Comparison of ENCODE assay signal across 14 cellular contexts in the genomic region with DNA sequence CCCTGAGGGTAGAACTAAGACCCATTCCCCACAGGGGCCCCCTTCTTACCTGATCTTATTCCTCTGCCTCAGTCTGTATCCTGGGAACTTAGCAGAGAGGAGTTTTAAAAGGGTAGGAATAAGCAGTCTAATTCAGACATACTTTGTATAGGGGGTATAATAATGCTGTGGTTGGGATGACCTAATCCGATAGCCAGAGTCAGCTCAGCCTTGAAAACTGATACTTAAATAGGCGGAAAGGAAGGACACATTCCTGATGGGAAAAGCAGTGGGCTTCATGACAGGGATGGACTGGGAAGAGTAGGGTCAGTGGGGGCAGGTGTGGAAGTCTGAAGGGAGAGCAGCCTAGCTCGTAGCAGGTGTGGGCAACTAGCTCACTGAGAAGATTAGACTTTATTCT. TPM values are rescaled to one million over a fixed set of nuclear protein-coding genes. Genes with fewer than 3 reads are reported as not detected.
DNase-seq lines count a peak whose midpoint lies in the region; ATAC-seq and TF ChIP-seq lines count a peak whose summit lies in the region.
"Had no signal": no experiment of that assay in that cellular context is flagged by ENCODE, and none has a peak within 500 bp of the region (broad histone marks: within the 10 kb centered on the region; RNA-seq: fewer than 3 reads in every experiment).

No MANE protein-coding gene starts in this region.

- H3K36me3 ChIP-seq in heart right ventricle (peaks cover 3 to 78% (median 41%) of the 10 kb centered on the region in 9 donors), psoas muscle (ENCODE audit: insufficient read depth in 1 of 2, low read depth in 1 of 2) (peaks cover 14 to 44% of the 10 kb centered on the region in 2 donors)
- H3K36me3 ChIP-seq in CD8-positive, alpha-beta T cell (ENCODE audit: insufficient read depth, low read length) = no peaks in the 10 kb centered on the region

- H3K9me3 ChIP-seq in heart right ventricle = no peaks in the 10 kb centered on the region
- H3K9me3 ChIP-seq in psoas muscle = no peaks in the 10 kb centered on the region
- H3K9me3 ChIP-seq in CD8-positive, alpha-beta T cell (ENCODE audit: low read length) = no peaks in the 10 kb centered on the region

- no peak overlapping the region for H3K27ac Mint-ChIP-seq in CD8-positive, alpha-beta T cell
- H3K27ac Mint-ChIP-seq: endodermal cell had no signal

- in situ Hi-C loops in GM13976 (cut with MboI; ENCODE audit: low sequenced_read_pairs, unreplicated experiment) = no loop called here

- peaks cover 2% of the 10 kb centered on the region for H3K27me3 Mint-ChIP-seq in CD8-positive, alpha-beta T cell (ENCODE audit: low read depth)

- CTCF ChIA-PET in CD8-positive, alpha-beta T cell (lab: Charles Lee) = interaction anchor here (0.8 to 1.3 kb wide), 3 partner anchors 10 to 438 kb away, joined by 3 to 5 read pairs (median 3); no protein-coding TSS in a partner anchor

- intact Hi-C loops in heart right ventricle (cut with DNase I) = loop anchor here in 5 of 10 donors (2.0 to 10.0 kb wide), 6 partner anchors 36 to 438 kb away; partner anchors contain the start of gene ATOSB (in 2 of the 5)
- intact Hi-C loops in left cardiac atrium (cut with DNase I) = loop anchor here in 1 of 2 donors (2.0 kb wide), 1 partner anchor 62 kb away; the partner anchor contains the start of gene RUSC2
- intact Hi-C loops in psoas muscle (cut with DNase I) = loop anchor here in 1 of 2 donors (2.0 to 5.0 kb wide), 2 partner anchors 36 to 70 kb away; no protein-coding TSS in a partner anchor
- intact Hi-C loops in CD8-positive, alpha-beta T cell (cut with DNase I, micrococcal nuclease) = loop anchor here in 1 of 2 experiments (2.0 kb wide), 1 partner anchor 652 kb away; no protein-coding TSS in a partner anchor

- 73% methylated on average over 3 of the region's 3 CpGs for WGBS in heart right ventricle, 2 donors
- WGBS in psoas muscle, 3 donors = 24 to 51% (median 27%) methylated on average over 3 of the region's 3 CpGs

- H3K4me3 Mint-ChIP-seq in CD8-positive, alpha-beta T cell = no peak overlapping the region
- H3K4me3 Mint-ChIP-seq: endodermal cell had no signal

- H3K4me1 ChIP-seq in heart right ventricle (peaks cover 4 to 52% (median 24%) of the 10 kb centered on the region in 9 donors), psoas muscle (peaks cover 64% of the 10 kb centered on the region)
- no peaks in the 10 kb centered on the region for H3K4me1 ChIP-seq in CD8-positive, alpha-beta T cell (ENCODE audit: insufficient read depth, low read length)

- ATAC-seq in heart right ventricle (no peak), left cardiac atrium (no peak), psoas muscle (no peak), HG03139 (IDR thresholded peaks at IDR 0.05; ENCODE audit: unreplicated experiment) (no peak)
- ATAC-seq in CD8-positive, alpha-beta T cell = no peak

- no peak overlapping the region for H3K4me3 ChIP-seq in heart right ventricle
- no peak overlapping the region for H3K4me3 ChIP-seq in coronary artery
- H3K4me3 ChIP-seq in psoas muscle = no peak overlapping the region
- no peak overlapping the region for H3K4me3 ChIP-seq in CD8-positive, alpha-beta T cell (ENCODE audit: low read depth, low read length)

- H3K4me1 Mint-ChIP-seq in CD8-positive, alpha-beta T cell (ENCODE audit: low read depth) = no peaks in the 10 kb centered on the region
- H3K4me1 Mint-ChIP-seq: endodermal cell had no signal

- no peaks in the 10 kb centered on the region for H3K36me3 Mint-ChIP-seq in CD8-positive, alpha-beta T cell

- H3K27me3 ChIP-seq in heart right ventricle = no peaks in the 10 kb centered on the region
- no peaks in the 10 kb centered on the region for H3K27me3 ChIP-seq in psoas muscle (ENCODE audit: insufficient read depth in 3 of 3, low read length in 2 of 3)
- no peaks in the 10 kb centered on the region for H3K27me3 ChIP-seq in CD8-positive, alpha-beta T cell (ENCODE audit: insufficient read depth, low read length)

- TF ChIP-seq CTCF in heart right ventricle (IDR thresholded peaks at IDR 0.05) (no peak), coronary artery (IDR thresholded peaks at IDR 0.05) (no peak), psoas muscle (IDR thresholded peaks at IDR 0.05) (no peak), GM13976 (IDR thresholded peaks at IDR 0.05; ENCODE audit: borderline replicate concordance, control extremely low read depth, extremely low read depth, insufficient read depth, missing control alignments) (no peak)
- no peak for TF ChIP-seq CTCF in CD8-positive, alpha-beta T cell (IDR thresholded peaks at IDR 0.05)

- peak overlapping the region in 8 of 10 donors; percentile 11 to 71 (median 50) for H3K27ac ChIP-seq in heart right ventricle
- peak overlapping the region; percentile 84 to 85 for H3K27ac ChIP-seq in coronary artery
- peak overlapping the region; percentile 90 for H3K27ac ChIP-seq in psoas muscle
- H3K27ac ChIP-seq in CD8-positive, alpha-beta T cell (ENCODE audit: low read depth, low read length) = no peak overlapping the region
- H3K27ac ChIP-seq: VCaP had no signal

- no peak for DNase-seq in heart right ventricle
- DNase-seq in left cardiac atrium = no peak
- no peak for DNase-seq in coronary artery (ENCODE audit: low spot score)
- DNase-seq in psoas muscle = no peak
- DNase-seq in GM13976 (ENCODE audit: low spot score) = no peak
- no peak for DNase-seq in CD8-positive, alpha-beta T cell
- no peak for DNase-seq in stimulated activated CD4-positive, alpha-beta T cell treated with anti-CD3 and anti-CD28 coated beads, Interleukin-4, amount 100 ng/mL, for 24 hours
- DNase-seq: activated gamma-delta T cell treated with Interleukin-2 at 50 U/mL for 16 hours, endodermal cell, GOT3, KBM-7, posterior cingulate gyrus had no signal

- no peaks in the 10 kb centered on the region for H3K9me3 Mint-ChIP-seq in CD8-positive, alpha-beta T cell
- H3K9me3 Mint-ChIP-seq: endodermal cell had no signal

- POLR2A ChIA-PET in CD8-positive, alpha-beta T cell (lab: Charles Lee) = no interaction called here

RNA-seq across cellular contexts. Expression of gene TESK1, which starts 52.2 kb away (rescaled TPM):
- 10 to 100 TPM; 18.0 to 33.1 (median 22.7) TPM for total RNA-seq in heart right ventricle
- 10 to 100 TPM; 36.4 to 38.8 TPM for polyA plus RNA-seq in heart right ventricle
- 10 to 100 TPM; 30.7 to 31.9 TPM for total RNA-seq in left cardiac atrium
- 10 to 100 TPM; 44.4 to 81.0 (median 56.8) TPM for total RNA-seq in psoas muscle
- 10 to 100 TPM; 59.4 to 73.6 (median 70.7) TPM for polyA plus RNA-seq in psoas muscle
- 10 to 100 TPM; 18.0 to 19.6 TPM for total RNA-seq in CD8-positive, alpha-beta T cell
